In the genomic region with DNA sequence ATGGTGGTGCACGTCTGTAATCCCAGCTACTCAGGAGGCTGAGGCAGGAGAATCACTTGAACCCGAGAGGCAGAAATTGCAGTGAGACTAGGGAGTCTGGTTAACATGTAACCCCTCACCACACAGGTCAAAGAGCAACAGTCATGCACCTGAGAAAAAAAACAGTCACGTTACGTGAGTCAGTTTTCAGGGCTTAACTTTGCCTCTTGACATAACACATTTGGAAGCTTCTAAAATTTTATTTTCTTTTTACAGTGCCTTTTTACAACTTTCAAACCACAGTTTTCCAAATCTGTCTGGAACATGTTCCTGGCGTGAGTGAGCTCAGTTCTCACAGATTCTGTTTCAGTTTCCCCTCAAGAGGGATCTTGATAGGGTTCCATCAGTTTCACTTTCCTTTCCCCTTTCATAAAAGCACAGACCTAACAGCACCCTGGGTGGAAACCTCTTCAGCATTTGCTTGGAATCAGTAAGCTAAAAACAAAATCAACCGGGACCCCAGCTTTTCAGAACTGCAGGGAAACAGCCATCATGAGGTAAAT, we compare ENCODE assay signal across 8 cellular contexts. TPM values are rescaled to one million over a fixed set of nuclear protein-coding genes. Genes with fewer than 3 reads are reported as not detected.
DNase-seq lines count a peak whose midpoint lies in the region; ATAC-seq and TF ChIP-seq lines count a peak whose summit lies in the region.

No MANE protein-coding gene starts in this region.

- H3K4me2 ChIP-seq in neuronal stem cell (ENCODE audit: insufficient read depth, low read length, poor library complexity, severe bottlenecking): no peak overlapping the region

- H3K27ac ChIP-seq in esophagus muscularis mucosa (replicated peaks in 1 of 4) (peak overlapping the region; percentile 63 to 83 (median 70)), neuronal stem cell (replicated peaks; ENCODE audit: low read length) (no peak overlapping the region)

- WGBS in esophagus muscularis mucosa: 16% methylated on average over 6 of the region's 6 CpGs
- no CpG with 5 or more reads among the region's 6 CpGs for WGBS in neuronal stem cell (ENCODE audit: extremely low coverage in 2 of 2, insufficient read length in 2 of 2, insufficient replicate concordance in 1 of 2), 2 donors

- H3K4me3 ChIP-seq in BJ (ENCODE audit: low read depth, low read length) (peak overlapping the region; percentile 28), WI38 (ENCODE audit: low read depth, low read length) (peak overlapping the region; percentile 59), esophagus muscularis mucosa (peak overlapping the region; percentile 39 to 53 (median 44)), neuronal stem cell (ENCODE audit: low read length in 2 of 2) (no peak overlapping the region)

- no peak overlapping the region for H3K14ac ChIP-seq in neuronal stem cell (ENCODE audit: low read length)

- no peak overlapping the region for H2AK5ac ChIP-seq in neuronal stem cell (ENCODE audit: low read depth, low read length)

- no peak overlapping the region for H3K18ac ChIP-seq in neuronal stem cell (ENCODE audit: low read length)

- H2BK15ac ChIP-seq in neuronal stem cell (ENCODE audit: low read length): no peak overlapping the region

- intact Hi-C loops in esophagus muscularis mucosa (cut with DNase I): no loop called here

- H3K23ac ChIP-seq in neuronal stem cell (ENCODE audit: low read depth, low read length, poor library complexity): no peak overlapping the region

- no peak overlapping the region for H2BK5ac ChIP-seq in neuronal stem cell (ENCODE audit: low read length)

- CTCF ChIA-PET in BJ (lab: Yijun Ruan, JAX): interaction anchor here (0.6 to 2.6 kb wide), 4 partner anchors 14 to 286 kb away, joined by 4 to 10 read pairs (median 6); no protein-coding TSS in a partner anchor

- no peak for TF ChIP-seq CTCF in BJ (IDR thresholded peaks at IDR 0.05; ENCODE audit: insufficient read depth, low read depth, low read length)
- no peak for TF ChIP-seq CTCF in WI38 (IDR thresholded peaks at IDR 0.05; ENCODE audit: low read depth, low read length)
- TF ChIP-seq CTCF in esophagus muscularis mucosa (IDR thresholded peaks at IDR 0.05): no peak

- POLR2A ChIA-PET in BJ (lab: Charles Lee): interaction anchor here (0.6 to 0.8 kb wide), 2 partner anchors 30 to 60 kb away, joined by 3 to 7 read pairs; partner anchors contain the start of genes IFIT1 and IFIT2

- TF ChIP-seq EP300 in esophagus muscularis mucosa (IDR thresholded peaks at IDR 0.05): no peak

- TF ChIP-seq POLR2A in GM19099 (IDR thresholded peaks at IDR 0.05; ENCODE audit: extremely low read depth, insufficient read length, low read depth) (peak; percentile 65), esophagus muscularis mucosa (IDR thresholded peaks at IDR 0.05; ENCODE audit: low read depth) (no peak)

- H2BK120ac ChIP-seq in neuronal stem cell (ENCODE audit: low read depth, low read length): no peak overlapping the region

- no peak overlapping the region for H4K91ac ChIP-seq in neuronal stem cell (ENCODE audit: low read depth, low read length, poor library complexity)

- H2BK12ac ChIP-seq in neuronal stem cell (ENCODE audit: low read length): no peak overlapping the region

- H3K4ac ChIP-seq in neuronal stem cell (ENCODE audit: low read length): no peak overlapping the region

- H3K9me3 ChIP-seq in esophagus muscularis mucosa: no peaks in the 10 kb centered on the region
- H3K9me3 ChIP-seq in neuronal stem cell (replicated peaks in 1 of 2; ENCODE audit: control insufficient read depth in 2 of 2, insufficient read depth in 1 of 2, low read depth in 1 of 2, low read length in 2 of 2): no peaks in the 10 kb centered on the region

- no peaks in the 10 kb centered on the region for H3K79me1 ChIP-seq in neuronal stem cell (ENCODE audit: low read depth, low read length)

- H3K27me3 ChIP-seq in BJ (ENCODE audit: control insufficient read depth, insufficient read depth, low read length) (no peaks in the 10 kb centered on the region), esophagus muscularis mucosa (no peaks in the 10 kb centered on the region), neuronal stem cell (ENCODE audit: control insufficient read depth in 3 of 3, insufficient read depth in 3 of 3, low read depth in 1 of 3, low read length in 3 of 3) (no peaks in the 10 kb centered on the region)

- ATAC-seq in HG03439 (IDR thresholded peaks at IDR 0.05; ENCODE audit: unreplicated experiment): peak; percentile 41

- H3K36me3 ChIP-seq in BJ (ENCODE audit: control insufficient read depth, insufficient read depth, low read length) (no peaks in the 10 kb centered on the region), esophagus muscularis mucosa (no peaks in the 10 kb centered on the region), neuronal stem cell (replicated peaks in 1 of 2; ENCODE audit: control insufficient read depth in 2 of 2, insufficient read depth in 2 of 2, low read length in 2 of 2) (no peaks in the 10 kb centered on the region)

- H4K8ac ChIP-seq in neuronal stem cell (ENCODE audit: low read depth, low read length): no peak overlapping the region

- H3K9ac ChIP-seq in neuronal stem cell (ENCODE audit: low read depth, low read length, poor library complexity): no peak overlapping the region

- peak overlapping the region; percentile 1 for H2AFZ ChIP-seq in neuronal stem cell (ENCODE audit: low read length)

- H3K4me1 ChIP-seq in esophagus muscularis mucosa (peaks cover 63 to 78% (median 70%) of the 10 kb centered on the region in 4 donors), neuronal stem cell (ENCODE audit: control insufficient read depth in 2 of 2, insufficient read depth in 1 of 2, low read depth in 1 of 2, low read length in 2 of 2) (peaks cover 15 to 22% of the 10 kb centered on the region in 2 donors)

- peak; percentile 87 for DNase-seq in BJ (ENCODE audit: low read depth)
- DNase-seq in esophagus muscularis mucosa (ENCODE audit: extremely low spot score): no peak
- no peak for DNase-seq in neuronal stem cell (ENCODE audit: low spot score)
- no peak for DNase-seq in NCI-H774 (lab: John Stamatoyannopoulos, UW)
- DNase-seq in NCI-H345 treated with DMSO at 0.1 percent for 48 hours (lab: John Stamatoyannopoulos, UW; ENCODE audit: unreplicated experiment): no peak

RNA-seq across cellular contexts. Expression of gene IFIT3, which starts 4.4 kb away (rescaled TPM):
- 18.7 and 25.8 TPM in 2 replicates for polyA plus RNA-seq in BJ (2011; rRNA removed)
- 5.5 and 5.8 TPM in 2 replicates for polyA minus RNA-seq in BJ (2011; rRNA and poly(A)+ RNA removed)
- total RNA-seq in esophagus muscularis mucosa: 1 to 10 TPM; 7.8 to 9.8 (median 8.8) TPM
- 0.31 TPM for polyA plus RNA-seq in neuronal stem cell (2013, experiment 1 of 2)
- 0.47 TPM for polyA plus RNA-seq in neuronal stem cell (2013, experiment 2 of 2)

RNA-seq across cellular contexts. Expression of gene IFIT2, which starts 30.3 kb away (rescaled TPM):
- polyA plus RNA-seq in BJ (2011; rRNA removed): 6.2 and 11.4 TPM in 2 replicates
- 3.7 TPM in 2 replicates for polyA minus RNA-seq in BJ (2011; rRNA and poly(A)+ RNA removed)
- 1 to 10 TPM; 2.2 to 5.0 (median 3.3) TPM for total RNA-seq in esophagus muscularis mucosa
- polyA plus RNA-seq in neuronal stem cell (2013, experiment 1 of 2): 0.04 TPM
- polyA plus RNA-seq in neuronal stem cell (2013, experiment 2 of 2): 0.04 TPM

RNA-seq across cellular contexts. Expression of gene IFIT1B, which starts 45.7 kb away (rescaled TPM):
- polyA plus RNA-seq in BJ (2011; rRNA removed): not detected in 2 replicates
- polyA minus RNA-seq in BJ (2011; rRNA and poly(A)+ RNA removed): not detected in 2 replicates
- total RNA-seq in esophagus muscularis mucosa: under 1 TPM in 1 of 4 donors, not detected in 3; 0.33 TPM
- polyA plus RNA-seq in neuronal stem cell (2013, experiment 1 of 2): not detected
- not detected for polyA plus RNA-seq in neuronal stem cell (2013, experiment 2 of 2)

Comparison
In these comparisons a context has a peak if more than half of its experiments do, and no peak if none do; other contexts are left out.
1. H3K4me3 ChIP-seq: peak in BJ (single experiment), WI38 (single experiment) and esophagus muscularis mucosa (4 of 4); none in neuronal stem cell (0 of 2).